ENCODE assay signal across 19 cellular contexts in genomic region chr15:98876461-98877369, GRCh38.
A peak's percentile ranks its signal among the peaks of the same experiment; 100 is the strongest.
DNase-seq lines count a peak whose midpoint lies in the region; ATAC-seq and TF ChIP-seq lines count a peak whose summit lies in the region.
"Had no signal": no experiment of that assay in that cellular context is flagged by ENCODE, and none has a peak within 500 bp of the region (broad histone marks: within the 10 kb centered on the region; RNA-seq: fewer than 3 reads in every experiment).

No MANE protein-coding gene starts in this region.

- no peak for ATAC-seq in HG02885 (IDR thresholded peaks at IDR 0.05; ENCODE audit: poor library complexity, unreplicated experiment)
- ATAC-seq: HCT116; stimulated activated naive CD8-positive, alpha-beta T cell treated with anti-CD3 and anti-CD28 coated beads, Interleukin-15, amount 100 ng/mL, for 72 hours had no signal

- H3K4me2 ChIP-seq in BLaER1 (peak overlapping the region; percentile 46; the same call in 1 of the 2 replicates), osteoblast (ENCODE audit: insufficient read depth, low read length) (peak overlapping the region; percentile 14)

- H3K9ac ChIP-seq in BLaER1 = no peak overlapping the region

- H3K79me2 ChIP-seq in osteoblast (ENCODE audit: insufficient read depth, low read length) = peaks cover 46% of the 10 kb centered on the region

- no peak overlapping the region for H2AFZ ChIP-seq in osteoblast (ENCODE audit: low read length)

- H3K27ac ChIP-seq in BLaER1 (no peak overlapping the region), HL-60 (replicated peaks) (peak overlapping the region; percentile 95), coronary artery (peak overlapping the region; percentile 66 to 67), osteoblast (ENCODE audit: low read depth, low read length) (peak overlapping the region; percentile 85)
- H3K27ac ChIP-seq: pancreas had no signal

- H3K27me3 ChIP-seq in BLaER1 (no peaks in the 10 kb centered on the region), HL-60 (ENCODE audit: insufficient read depth, poor library complexity, severe bottlenecking) (no peaks in the 10 kb centered on the region), osteoblast (ENCODE audit: insufficient read depth, low read length) (no peaks in the 10 kb centered on the region)
- H3K27me3 ChIP-seq: pancreas had no signal

- H4K20me1 ChIP-seq in BLaER1 (peaks cover 100% of the 10 kb centered on the region), osteoblast (ENCODE audit: insufficient read depth, low read length) (no peaks in the 10 kb centered on the region)

- H3K36me3 ChIP-seq in BLaER1 = peaks cover 2% of the 10 kb centered on the region
- no peaks in the 10 kb centered on the region for H3K36me3 ChIP-seq in osteoblast (ENCODE audit: insufficient read depth, low read length)
- H3K36me3 ChIP-seq: pancreas had no signal

- H3K4me1 ChIP-seq in BLaER1 = peaks cover 99% of the 10 kb centered on the region
- peaks cover 57% of the 10 kb centered on the region for H3K4me1 ChIP-seq in osteoblast (ENCODE audit: insufficient read depth, low read length)

- TF ChIP-seq CTCF in HL-60 (IDR thresholded peaks at IDR 0.05; ENCODE audit: insufficient read depth, low read length) (no peak), coronary artery (IDR thresholded peaks at IDR 0.05) (no peak), osteoblast (IDR thresholded peaks at IDR 0.05; ENCODE audit: extremely low read depth, low read depth, low read length) (no peak)

- DNase-seq in HL-60 (ENCODE audit: low read depth in 1 of 2, low spot score in 1 of 2) = no peak
- no peak for DNase-seq in coronary artery (ENCODE audit: low spot score)
- no peak for DNase-seq in osteoblast (ENCODE audit: insufficient read length, low spot score, missing footprints)
- DNase-seq in NCI-H748 (lab: John Stamatoyannopoulos, UW; ENCODE audit: unreplicated experiment) = no peak
- no peak for DNase-seq in ureter (ENCODE audit: low spot score)
- DNase-seq in SKM-1 treated with dmso at 0.1 percent for 144 hours (lab: John Stamatoyannopoulos, UW; ENCODE audit: unreplicated experiment) = no peak
- DNase-seq: activated CD4-positive, alpha-beta T cell treated with anti-CD3 and anti-CD28 coated beads, Interleukin-2, amount 10 ng/mL, durations not matched to agents 24 days and 14 days; activated T-cell treated with anti-CD3 and anti-CD28 coated beads for 4 hours; AML-193; islet precursor cell; NCI-H1048; pancreas; SHP77 treated with DMSO at 0.1 percent for 48 hours; stimulated activated CD4-positive, alpha-beta T cell treated with anti-CD3 and anti-CD28 coated beads, Interleukin-12 subunit alpha, Interleukin-12 subunit beta, amount 100 ng/mL, for 4 hours; stimulated activated naive CD8-positive, alpha-beta T cell treated with anti-CD3 and anti-CD28 coated beads, Interleukin-15, amount 100 ng/mL, for 72 hours; T1000 had no signal

- H3K9me3 ChIP-seq in BLaER1 (no peaks in the 10 kb centered on the region), osteoblast (ENCODE audit: low read depth, low read length) (no peaks in the 10 kb centered on the region)
- H3K9me3 ChIP-seq: pancreas had no signal

- no peak overlapping the region for H3K4me3 ChIP-seq in BLaER1
- no peak overlapping the region for H3K4me3 ChIP-seq in HL-60 (replicated peaks; ENCODE audit: insufficient read depth, low read length)
- H3K4me3 ChIP-seq in coronary artery = no peak overlapping the region
- no peak overlapping the region for H3K4me3 ChIP-seq in osteoblast (ENCODE audit: insufficient read depth, low read length)
- H3K4me3 ChIP-seq: pancreas had no signal
